In the genomic region with DNA sequence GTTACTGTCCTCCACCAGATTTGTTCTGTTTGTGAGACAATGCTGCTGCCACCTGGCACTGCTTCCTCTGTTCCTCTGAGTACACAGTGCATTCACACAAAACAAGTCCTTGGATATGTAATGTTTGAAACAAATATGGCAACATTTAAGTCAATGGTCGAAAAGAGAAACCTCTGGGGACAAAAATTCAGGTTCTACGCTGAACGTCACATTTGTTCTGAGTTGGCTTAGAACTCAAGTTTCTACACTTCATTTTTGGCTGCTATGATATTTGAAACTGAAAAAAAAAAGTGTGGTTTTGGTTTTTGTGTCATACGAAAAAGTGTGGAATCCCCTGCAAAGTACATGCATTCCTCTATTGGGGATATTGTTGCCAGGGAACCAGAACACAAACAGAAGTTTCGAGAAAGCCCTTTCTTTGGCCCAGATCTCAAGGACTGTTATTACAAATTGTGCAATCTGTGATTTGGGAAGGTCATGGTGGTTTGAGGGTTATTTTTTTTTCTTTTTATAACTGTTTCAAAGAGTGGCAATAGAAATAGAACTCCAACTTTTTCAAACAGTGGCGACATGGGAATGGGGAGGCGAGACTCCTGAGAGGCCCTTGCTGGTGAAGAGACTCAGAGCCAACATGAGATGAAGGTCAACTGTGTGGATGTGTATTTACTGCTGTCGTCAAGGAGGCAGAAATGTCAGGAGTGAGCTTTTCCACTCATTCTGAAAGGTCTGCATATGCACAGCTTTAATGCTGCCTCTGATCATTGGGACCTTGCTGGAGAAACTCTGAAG, we compare ENCODE assay signal across 8 cellular contexts.
DNase-seq lines count a peak whose midpoint lies in the region; ATAC-seq and TF ChIP-seq lines count a peak whose summit lies in the region.

No MANE protein-coding gene starts in this region.

- ATAC-seq in DND-41 (ENCODE audit: insufficient read depth, low read depth) = peak; percentile 50; the same call in 2 of the 3 replicates
- peak in 2 of 4 experiments; percentile 5 to 59 for ATAC-seq in T-cell (replicated peaks in 1 of 4)

- H3K4me2 ChIP-seq in DND-41 (ENCODE audit: insufficient read depth, low read length) = no peak overlapping the region

- 36 to 42% methylated on average over 8 of the region's 8 CpGs for WGBS in esophagus squamous epithelium, 2 donors

- peaks cover 37 to 64% (median 57%) of the 10 kb centered on the region in 3 donors for H3K4me1 Mint-ChIP-seq in T-cell

- H3K36me3 ChIP-seq in DND-41 (ENCODE audit: insufficient read depth, low read length) (no peaks in the 10 kb centered on the region), esophagus squamous epithelium (no peaks in the 10 kb centered on the region), skeletal muscle tissue (ENCODE audit: control insufficient read depth in 3 of 3, insufficient read depth in 3 of 3, low read length in 3 of 3) (no peaks in the 10 kb centered on the region), BE2C (no peaks in the 10 kb centered on the region)

- H3K9me3 Mint-ChIP-seq in T-cell = no peaks in the 10 kb centered on the region

- peaks cover 37% of the 10 kb centered on the region for H3K4me1 ChIP-seq in DND-41 (ENCODE audit: insufficient read depth, low read length)
- peaks cover 2 to 46% (median 13%) of the 10 kb centered on the region in 3 donors for H3K4me1 ChIP-seq in esophagus squamous epithelium
- peaks cover 1 to 4% (median 3%) of the 10 kb centered on the region in 3 donors for H3K4me1 ChIP-seq in skeletal muscle tissue (ENCODE audit: control insufficient read depth in 3 of 3, insufficient read depth in 3 of 3, low read length in 3 of 3)
- no peaks in the 10 kb centered on the region for H3K4me1 ChIP-seq in BE2C

- peak overlapping the region; percentile 10 to 59 (median 14) for H3K4me3 Mint-ChIP-seq in T-cell

- no peaks in the 10 kb centered on the region for H3K9me3 ChIP-seq in DND-41 (ENCODE audit: insufficient read depth, low read length, severe bottlenecking)
- H3K9me3 ChIP-seq in esophagus squamous epithelium = peaks cover 0 to 3% (median 0%) of the 10 kb centered on the region in 3 donors
- peaks cover 0 to 4% (median 0%) of the 10 kb centered on the region in 3 donors for H3K9me3 ChIP-seq in skeletal muscle tissue (ENCODE audit: control insufficient read depth in 3 of 3, low read length in 3 of 3)
- H3K9me3 ChIP-seq in BE2C = peaks cover 5% of the 10 kb centered on the region; the same call in 1 of the 2 replicates

- TF ChIP-seq POLR2A in esophagus squamous epithelium (IDR thresholded peaks at IDR 0.05) = no peak

- no peaks in the 10 kb centered on the region for H3K79me2 ChIP-seq in DND-41 (ENCODE audit: insufficient read depth, low read length)

- H3K36me3 Mint-ChIP-seq in T-cell = no peaks in the 10 kb centered on the region

- H4K20me1 ChIP-seq in DND-41 (ENCODE audit: insufficient read depth, low read length) = no peaks in the 10 kb centered on the region

- H2AFZ ChIP-seq in DND-41 (ENCODE audit: low read depth, low read length) = no peak overlapping the region

- H3K9ac ChIP-seq in DND-41 (ENCODE audit: low read depth, low read length) = no peak overlapping the region
- no peak overlapping the region for H3K9ac ChIP-seq in skeletal muscle tissue (ENCODE audit: low read depth in 1 of 3, low read length in 3 of 3)

- H3K27ac Mint-ChIP-seq in T-cell = peak overlapping the region; percentile 82 to 89

- TF ChIP-seq CTCF in DND-41 (IDR thresholded peaks at IDR 0.05; ENCODE audit: borderline replicate concordance, extremely low read depth, low read length, poor library complexity, severe bottlenecking) = peak; percentile 21
- TF ChIP-seq CTCF in esophagus squamous epithelium (IDR thresholded peaks at IDR 0.05) = no peak
- no peak for TF ChIP-seq CTCF in BE2C (IDR thresholded peaks at IDR 0.05; ENCODE audit: low read depth, low read length)

- peak overlapping the region; percentile 35; the same call in 1 of the 2 replicates for H3K27ac ChIP-seq in DND-41 (ENCODE audit: low read length)
- H3K27ac ChIP-seq in esophagus squamous epithelium = peak overlapping the region in 3 of 4 donors; percentile 43 to 83 (median 81)
- peak overlapping the region; percentile 79 for H3K27ac ChIP-seq in skeletal muscle tissue (ENCODE audit: low read depth, low read length)

- no peaks in the 10 kb centered on the region for H3K27me3 Mint-ChIP-seq in T-cell

- H3K4me3 ChIP-seq in DND-41 (ENCODE audit: low read depth in 1 of 2, low read length in 2 of 2) = no peak overlapping the region
- no peak overlapping the region for H3K4me3 ChIP-seq in esophagus squamous epithelium
- H3K4me3 ChIP-seq in skeletal muscle tissue (ENCODE audit: low read length in 3 of 3) = no peak overlapping the region
- H3K4me3 ChIP-seq in BE2C (ENCODE audit: low read depth, low read length) = no peak overlapping the region

- POLR2A ChIA-PET in T-cell (lab: Charles Lee) = interaction anchor here (0.6 to 1.5 kb wide), 12 partner anchors 18 to 228 kb away, joined by 3 to 14 read pairs (median 5); a partner anchor contains a TSS

- DNase-seq in DND-41 (no peak), HCEC 1CT (peak; percentile 78), T-cell (peak in 18 of 34 experiments; percentile 10 to 57 (median 27)), esophagus squamous epithelium (lab: John Stamatoyannopoulos, UW) (no peak), BE2C (no peak), SW 1271 (lab: John Stamatoyannopoulos, UW) (no peak), kidney tubule cell (ENCODE audit: low spot score) (no peak)

- H3K27me3 ChIP-seq in DND-41 (ENCODE audit: insufficient read depth, low read length, poor library complexity) = no peaks in the 10 kb centered on the region
- no peaks in the 10 kb centered on the region for H3K27me3 ChIP-seq in esophagus squamous epithelium
- no peaks in the 10 kb centered on the region for H3K27me3 ChIP-seq in skeletal muscle tissue (ENCODE audit: control insufficient read depth in 3 of 3, insufficient read depth in 3 of 3, low read length in 3 of 3)
- H3K27me3 ChIP-seq in BE2C = no peaks in the 10 kb centered on the region

- CTCF ChIA-PET in T-cell (lab: Charles Lee) = interaction anchor here in 1 of 2 donors (0.9 to 1.4 kb wide), 3 partner anchors 199 to 228 kb away, joined by 3 to 5 read pairs (median 4); a partner anchor contains a TSS

- intact Hi-C loops in esophagus squamous epithelium (cut with DNase I) = no loop called here

Comparison
In these comparisons a context has a peak if more than half of its experiments do, and no peak if none do; other contexts are left out.
1. DNase-seq: peak in HCEC 1CT (single experiment) and T-cell (18 of 34); none in DND-41 (single experiment), esophagus squamous epithelium (single experiment), BE2C (single experiment), SW 1271 (0 of 2) and kidney tubule cell (single experiment).
2. Peak in every context shown above with its lines, with median percentiles within 50 percentile points of each other: H3K27ac ChIP-seq.